ENCODE assay signal across 9 cellular contexts in the genomic region with DNA sequence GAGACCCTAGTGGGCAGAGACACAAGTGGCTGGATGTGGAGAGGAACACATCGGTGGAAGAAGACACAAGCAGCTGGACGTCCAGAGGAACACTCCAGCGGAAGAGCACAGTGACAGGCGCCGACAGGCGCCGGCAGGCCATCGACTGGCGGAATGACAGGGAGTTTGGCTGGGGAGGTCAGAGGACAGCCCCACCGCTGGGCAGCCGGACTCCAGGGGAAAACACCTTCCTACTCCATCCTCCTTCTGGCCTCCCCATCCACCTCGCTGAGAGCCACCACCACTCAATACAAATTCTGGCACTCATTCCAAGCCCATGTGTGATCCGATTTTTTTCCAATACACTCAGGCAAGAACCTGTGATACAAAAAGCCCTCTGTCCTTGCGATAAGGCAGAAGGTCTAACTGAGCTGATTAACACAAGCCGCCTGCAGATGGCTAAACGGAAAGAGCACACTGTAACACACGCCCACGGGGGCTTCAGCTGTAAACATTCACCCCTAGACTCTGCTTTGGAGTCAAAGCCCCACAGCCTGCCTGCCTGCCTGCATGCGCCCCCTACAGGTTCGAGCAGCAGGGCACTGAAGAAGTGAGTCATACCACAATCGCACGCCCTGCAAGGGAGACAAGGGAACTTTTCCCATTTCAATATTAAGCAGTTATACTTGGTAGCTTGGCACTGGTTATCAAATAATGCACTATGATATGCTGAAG. TPM values are rescaled to one million over a fixed set of nuclear protein-coding genes. Genes with fewer than 3 reads are reported as not detected.
DNase-seq lines count a peak whose midpoint lies in the region; ATAC-seq, FAIRE-seq and TF ChIP-seq lines count a peak whose summit lies in the region.
"Had no signal": no experiment of that assay in that cellular context is flagged by ENCODE, and none has a peak within 500 bp of the region (broad histone marks: within the 10 kb centered on the region; RNA-seq: fewer than 3 reads in every experiment).

No MANE protein-coding gene starts in this region.

- no peak overlapping the region for H3K56ac ChIP-seq in H1 (replicated peaks; ENCODE audit: insufficient read length, low read depth, low read length)

- no peak overlapping the region for H2BK20ac ChIP-seq in H1 (ENCODE audit: low read length)

- H3K23ac ChIP-seq in H1 (ENCODE audit: insufficient read length) = no peak overlapping the region

- POLR2A ChIA-PET in H1 (lab: Charles Lee; ENCODE audit: partially characterized antibody) = no interaction called here

- H3K4me3 ChIP-seq in Loucy (ENCODE audit: low read length, poor library complexity, severe bottlenecking) (no peak overlapping the region), H1 (ENCODE audit: extremely low read depth in 1 of 4, insufficient read depth in 2 of 4, low read depth in 3 of 4, low read length in 4 of 4) (no peak overlapping the region)

- H3K9ac ChIP-seq in Loucy (ENCODE audit: low read depth, low read length, poor library complexity, severe bottlenecking) = no peak overlapping the region
- no peak overlapping the region for H3K9ac ChIP-seq in H1 (replicated peaks in 1 of 4; ENCODE audit: extremely low read depth in 1 of 4, low read depth in 3 of 4, low read length in 3 of 4)

- CTCF ChIA-PET in H1 (lab: Charles Lee; ENCODE audit: partially characterized antibody) = interaction anchor here (0.6 to 2.8 kb wide), 24 partner anchors 8 to 1387 kb away, joined by 3 to 21 read pairs (median 4); no protein-coding TSS in a partner anchor

- TF ChIP-seq RAD21 in H1 (IDR thresholded peaks at IDR 0.05 in 1 of 2, conservative IDR thresholded peaks at IDR 0.05 in 1 of 2; ENCODE audit: low read depth in 2 of 2, low read length in 2 of 2) = peak; percentile 58 to 73; a peak in 3 of 4 replicates

- H3F3A ChIP-seq in Loucy (ENCODE audit: low read depth) = no peaks in the 10 kb centered on the region

- TF ChIP-seq CTCF in GM12873 (IDR thresholded peaks at IDR 0.05; ENCODE audit: insufficient read depth, low read depth, low read length, missing control alignments) (peak; percentile 66), Loucy (conservative IDR thresholded peaks at IDR 0.05; ENCODE audit: low read length) (peak; percentile 80), H1 (IDR thresholded peaks at IDR 0.05; ENCODE audit: control extremely low read depth in 1 of 3, insufficient read depth in 1 of 3, low read depth in 1 of 3, low read length in 3 of 3) (peak; percentile 80 to 96 (median 93))

- DNase-seq in H1 (ENCODE audit: low read depth in 1 of 2, low spot score in 2 of 2) (peak; percentile 56 to 84), pons (ENCODE audit: low spot score) (peak; percentile 47), SHP77 treated with DMSO at 0.1 percent for 48 hours (lab: John Stamatoyannopoulos, UW) (no peak)

- H3K79me2 ChIP-seq in Loucy (ENCODE audit: insufficient read depth, low read length) (no peaks in the 10 kb centered on the region), H1 (ENCODE audit: control insufficient read depth in 1 of 2, insufficient read depth in 2 of 2, low read length in 2 of 2) (no peaks in the 10 kb centered on the region)

- no peak overlapping the region for H4K5ac ChIP-seq in H1 (ENCODE audit: insufficient read length, low read depth, low read length)

- no peak overlapping the region for H3K27ac ChIP-seq in H1 (ENCODE audit: low read depth, low read length)
- H3K27ac ChIP-seq: epithelial cell of prostate had no signal

- H2BK120ac ChIP-seq in H1 (replicated peaks; ENCODE audit: low read depth, low read length) = no peak overlapping the region

- no peak overlapping the region for H2BK5ac ChIP-seq in H1 (ENCODE audit: low read depth, low read length)

- no peaks in the 10 kb centered on the region for H3K79me1 ChIP-seq in H1 (ENCODE audit: low read depth, low read length)

- 0 out of 2 replicates have a peak overlapping the region, but pooled peaks have one; percentile 24 for H3K18ac ChIP-seq in H1 (ENCODE audit: extremely low read depth, low read length)

- no peak overlapping the region for H2BK15ac ChIP-seq in H1 (ENCODE audit: low read length)

- H2AK5ac ChIP-seq in H1 (ENCODE audit: low read depth, low read length) = no peak overlapping the region

- H2AFZ ChIP-seq in Loucy (ENCODE audit: low read length) (no peak overlapping the region), H1 (ENCODE audit: low read length) (peak overlapping the region; percentile 96)

- H3K27me3 ChIP-seq in Loucy (ENCODE audit: insufficient read depth, low read length, poor library complexity, severe bottlenecking) = no peaks in the 10 kb centered on the region
- no peaks in the 10 kb centered on the region for H3K27me3 ChIP-seq in H1 (replicated peaks in 1 of 4; ENCODE audit: control insufficient read depth in 3 of 4, extremely low read depth in 1 of 4, insufficient read depth in 3 of 4, low read length in 3 of 4)

- H3K9me2 ChIP-seq in Loucy (replicated peaks; ENCODE audit: low read depth, low read length) = no peaks in the 10 kb centered on the region

- no peaks in the 10 kb centered on the region for H3K23me2 ChIP-seq in H1 (ENCODE audit: low read depth, low read length)

- TF ChIP-seq POLR2A in H1 (IDR thresholded peaks at IDR 0.05; ENCODE audit: control extremely low read depth in 1 of 2, low read depth in 2 of 2, low read length in 2 of 2) = no peak

- H3K36me3 ChIP-seq in Loucy (ENCODE audit: insufficient read depth, low read length) (no peaks in the 10 kb centered on the region), H1 (ENCODE audit: control insufficient read depth in 2 of 4, insufficient read depth in 4 of 4, low read length in 3 of 4) (no peaks in the 10 kb centered on the region)

- no peaks in the 10 kb centered on the region for H4K20me1 ChIP-seq in Loucy (ENCODE audit: insufficient read depth, low read length, poor library complexity, severe bottlenecking)
- H4K20me1 ChIP-seq in H1 (replicated peaks in 1 of 2; ENCODE audit: control insufficient read depth in 1 of 2, insufficient read depth in 2 of 2, low read length in 2 of 2) = no peaks in the 10 kb centered on the region

- no peak overlapping the region for H4K91ac ChIP-seq in H1 (replicated peaks; ENCODE audit: insufficient read length, low read length)

- no peak overlapping the region for H3K14ac ChIP-seq in H1 (ENCODE audit: insufficient read length)

- H2BK12ac ChIP-seq in H1 (ENCODE audit: low read depth, low read length) = no peak overlapping the region

- no peak overlapping the region for H3K4ac ChIP-seq in H1 (replicated peaks; ENCODE audit: insufficient read length, low read depth, low read length)

- FAIRE-seq in H1 (lab: Jason Lieb, UNC) = no peak

- H3K4me2 ChIP-seq in Loucy (ENCODE audit: low read depth, low read length, poor library complexity, severe bottlenecking) (no peak overlapping the region), H1 (ENCODE audit: insufficient read depth in 1 of 2, low read depth in 2 of 2, low read length in 2 of 2) (peak overlapping the region in 1 of 2 experiments; percentile 15; a peak in 3 of 4 replicates)

- no peak overlapping the region for H4K8ac ChIP-seq in H1 (ENCODE audit: extremely low read depth, insufficient read depth, low read length)

- H3K4me1 ChIP-seq in Loucy (ENCODE audit: insufficient read depth, low read length, poor library complexity, severe bottlenecking) (peaks cover 13% of the 10 kb centered on the region), H1 (replicated peaks in 1 of 4; ENCODE audit: control insufficient read depth in 3 of 4, insufficient read depth in 4 of 4, low read length in 3 of 4) (0 out of 7 replicates have a peak, but pooled peaks cover 0 to under 1% (median 0%) of the 10 kb centered on the region in 4 experiments)

- no peak for TF ChIP-seq EP300 in H1 (IDR thresholded peaks at IDR 0.05; ENCODE audit: borderline replicate concordance in 1 of 2, low read depth in 2 of 2, low read length in 2 of 2)

- H3K9me3 ChIP-seq in Loucy (ENCODE audit: insufficient read depth, low read depth, low read length) = no peaks in the 10 kb centered on the region
- H3K9me3 ChIP-seq in H1 (ENCODE audit: insufficient read depth in 2 of 2, low read depth in 1 of 2, low read length in 1 of 2) = no peaks in the 10 kb centered on the region

- ATAC-seq in HG02588 (IDR thresholded peaks at IDR 0.05; ENCODE audit: unreplicated experiment) (no peak), HG03139 (IDR thresholded peaks at IDR 0.05; ENCODE audit: unreplicated experiment) (no peak)

- WGBS in H1 (ENCODE audit: extremely low coverage in 1 of 2, insufficient coverage in 1 of 2, insufficient read length in 1 of 2, insufficient replicate concordance in 2 of 2, low coverage in 1 of 2, low lambda C conversion rate in 2 of 2, missing lambda C conversion rate in 1 of 2), 2 experiments = 66% methylated on average over 22 of the region's 22 CpGs; no CpG with 5 or more reads in 1 of the 2 experiments

TF ChIP-seq in H1, 55 proteins besides CTCF, POLR2A, EP300 and RAD21 (continues in another document):
- TF ChIP-seq SP2 (IDR thresholded peaks at IDR 0.05; ENCODE audit: low read length) (no peak), JUND (IDR thresholded peaks at IDR 0.05; ENCODE audit: low read length) (peak; percentile 92), CHD2 (IDR thresholded peaks at IDR 0.05; ENCODE audit: low read length) (no peak), CREB1 (IDR thresholded peaks at IDR 0.05) (peak; percentile 53), SP4 (IDR thresholded peaks at IDR 0.05; ENCODE audit: low read length) (no peak), PHF8 (conservative IDR thresholded peaks at IDR 0.05; ENCODE audit: low read depth, low read length) (no peak), EGR1 (IDR thresholded peaks at IDR 0.05; ENCODE audit: borderline replicate concordance, low read depth, low read length) (peak; percentile 35; the same call in 1 of the 2 replicates)
- TF ChIP-seq, protein P1, sequence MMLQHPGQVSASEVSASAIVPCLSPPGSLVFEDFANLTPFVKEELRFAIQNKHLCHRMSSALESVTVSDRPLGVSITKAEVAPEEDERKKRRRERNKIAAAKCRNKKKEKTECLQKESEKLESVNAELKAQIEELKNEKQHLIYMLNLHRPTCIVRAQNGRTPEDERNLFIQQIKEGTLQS (IDR thresholded peaks at IDR 0.05; ENCODE audit: insufficient read depth, low read depth, low read length) = peak; percentile 64

RNA-seq across cellular contexts. Expression of a gene that starts 50.2 kb away (rescaled TPM):
- 0.04 TPM in 1 of 2 replicates, not detected in the other for total RNA-seq in H1 (2021; fragmentation: NEBNext Ultra II Directional; extraction: Animal tissue kit (Norgen Biotek cat#: 25700))
- 0.03 and 0.08 TPM in 2 replicates for polyA plus RNA-seq in H1 (2011; rRNA removed)
- polyA plus RNA-seq in H1 (2011; cell fraction: cytosol; rRNA removed) = 0.04 TPM
- 0.06 TPM for polyA plus RNA-seq in H1 (2011; cell fraction: nucleus; rRNA removed)
- 0.01 to 0.11 TPM (median 0.09 TPM) in 4 replicates for polyA plus RNA-seq in H1 (2012, experiment 1 of 2)
- not detected for polyA plus RNA-seq in H1 (2012, experiment 2 of 2)
- 0.14 TPM for polyA plus RNA-seq in H1 (2013, experiment 1 of 2)
- polyA plus RNA-seq in H1 (2013, experiment 2 of 2) = 0.15 TPM
- 0.68 and 2.5 TPM in 2 replicates for polyA minus RNA-seq in H1 (2011; rRNA and poly(A)+ RNA removed)
- not detected for polyA minus RNA-seq in H1 (2011; cell fraction: cytosol; rRNA and poly(A)+ RNA removed)
- polyA minus RNA-seq in H1 (2011; cell fraction: nucleus; rRNA and poly(A)+ RNA removed) = 2.9 TPM
- total RNA-seq: T-helper 2 cell treated with Interferon-gamma antibody and Interleukin-4, amounts not matched to agents 100 ng/mL and 5 ng/mL, for 36 hours had no signal
